ENCODE assay signal across 25 cellular contexts in the genomic region with DNA sequence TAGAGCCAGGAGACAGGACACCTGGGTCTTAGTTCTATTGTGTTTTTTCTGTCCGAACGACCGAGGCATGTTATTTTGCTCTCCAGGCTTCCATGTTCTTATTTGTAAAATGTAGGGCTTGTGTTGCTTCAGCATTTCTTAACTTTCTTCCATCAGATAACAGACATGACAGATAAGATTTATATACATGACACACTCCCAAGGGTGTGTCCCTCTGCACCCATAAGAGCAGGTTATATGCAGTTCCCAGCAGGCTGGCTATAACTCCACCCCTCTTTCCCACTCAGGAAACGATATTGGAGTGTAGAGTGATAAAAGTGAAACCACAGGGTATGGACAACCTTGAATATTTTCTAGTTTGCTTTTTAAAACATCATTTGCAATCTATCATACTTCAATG.
DNase-seq lines count a peak whose midpoint lies in the region; ATAC-seq and TF ChIP-seq lines count a peak whose summit lies in the region.
"Had no signal": no experiment of that assay in that cellular context is flagged by ENCODE, and none has a peak within 500 bp of the region (broad histone marks: within the 10 kb centered on the region; RNA-seq: fewer than 3 reads in every experiment).

No MANE protein-coding gene starts in this region.

- intact Hi-C loops in PC-3 (cut with micrococcal nuclease): no loop called here
- intact Hi-C loops in mucosa of descending colon (cut with DNase I, micrococcal nuclease): no loop called here

- no peak for TF ChIP-seq EP300 in SK-N-SH (IDR thresholded peaks at IDR 0.05; ENCODE audit: borderline replicate concordance in 1 of 2, low read depth in 1 of 2, low read length in 1 of 2)

- H3K4me2 ChIP-seq in PC-3 (ENCODE audit: low read length) (0 out of 2 replicates have a peak overlapping the region, but pooled peaks have one; percentile 18), SK-N-SH (no peak overlapping the region)
- H3K4me2 ChIP-seq: A549 had no signal

- no peaks in the 10 kb centered on the region for H3K27me3 ChIP-seq in PC-3 (ENCODE audit: low read length)
- H3K27me3 ChIP-seq in endodermal cell (ENCODE audit: control insufficient read depth, insufficient read depth, low read length, poor library complexity, severe bottlenecking): no peaks in the 10 kb centered on the region
- peaks cover 7% of the 10 kb centered on the region; the same call in 1 of the 2 replicates for H3K27me3 ChIP-seq in SK-N-SH (ENCODE audit: insufficient read depth)
- H3K27me3 ChIP-seq: heart right ventricle had no signal

- H3K79me2 ChIP-seq in PC-3 (ENCODE audit: low read length) (no peaks in the 10 kb centered on the region), SK-N-SH (ENCODE audit: insufficient read depth) (no peaks in the 10 kb centered on the region)

- CTCF ChIA-PET in PC-3 (lab: Charles Lee): no interaction called here
- CTCF ChIA-PET in SK-N-SH (lab: Yijun Ruan, JAX): no interaction called here

- TF ChIP-seq RAD21 in SK-N-SH (IDR thresholded peaks at IDR 0.05; ENCODE audit: low read length): no peak

- H3F3A ChIP-seq in PC-3 (ENCODE audit: low read length, unreplicated experiment) (no peaks in the 10 kb centered on the region), SK-N-SH (replicated peaks; ENCODE audit: insufficient read depth) (no peaks in the 10 kb centered on the region)

- no TSS peak for BruUV-seq in PC-3 (replicated peaks; lab: Mats Ljungman, UMichigan)

- H3K4me3 Mint-ChIP-seq in endodermal cell: no peak overlapping the region
- H3K4me3 Mint-ChIP-seq: CD8-positive, alpha-beta T cell; stimulated activated memory B cell treated with anti-CD40 and anti-IgM and Interleukin-4, amounts not matched to agents 10 μg/mL and 1 μg/mL and 100 μg/mL, for 72 hours had no signal

- H3K36me3 Mint-ChIP-seq in endodermal cell (ENCODE audit: low read depth): peaks cover 17% of the 10 kb centered on the region
- H3K36me3 Mint-ChIP-seq: CD8-positive, alpha-beta T cell; stimulated activated memory B cell treated with anti-CD40 and anti-IgM and Interleukin-4, amounts not matched to agents 10 μg/mL and 1 μg/mL and 100 μg/mL, for 72 hours had no signal

- H3K27ac ChIP-seq in PC-3 (ENCODE audit: low read length): no peak overlapping the region
- no peak overlapping the region for H3K27ac ChIP-seq in endodermal cell (ENCODE audit: low read depth, low read length)
- no peak overlapping the region for H3K27ac ChIP-seq in SK-N-SH (ENCODE audit: low read depth in 2 of 2, low read length in 1 of 2)
- H3K27ac ChIP-seq: A549, heart right ventricle had no signal

- H3K9me2 ChIP-seq in PC-3 (replicated peaks; ENCODE audit: low read length) (no peaks in the 10 kb centered on the region), SK-N-SH (no peaks in the 10 kb centered on the region)

- TF ChIP-seq CTCF in PC-3 (conservative IDR thresholded peaks at IDR 0.05; ENCODE audit: low read depth, low read length) (no peak), endodermal cell (conservative IDR thresholded peaks at IDR 0.05) (no peak), mucosa of descending colon (IDR thresholded peaks at IDR 0.05) (no peak), SK-N-SH (IDR thresholded peaks at IDR 0.05) (no peak)

- no peaks in the 10 kb centered on the region for H3K36me3 ChIP-seq in PC-3 (ENCODE audit: low read depth, low read length)
- H3K36me3 ChIP-seq in endodermal cell (ENCODE audit: control insufficient read depth, insufficient read depth, low read length): no peaks in the 10 kb centered on the region
- no peaks in the 10 kb centered on the region for H3K36me3 ChIP-seq in mucosa of descending colon (ENCODE audit: low read depth)
- H3K36me3 ChIP-seq in SK-N-SH (replicated peaks in 1 of 2; ENCODE audit: control insufficient read depth in 1 of 2, insufficient read depth in 2 of 2, low read length in 1 of 2): no peaks in the 10 kb centered on the region
- H3K36me3 ChIP-seq: heart right ventricle had no signal

- H3K9ac ChIP-seq in PC-3 (ENCODE audit: low read length) (no peak overlapping the region), endodermal cell (ENCODE audit: extremely low read depth, low read length, poor library complexity, severe bottlenecking) (no peak overlapping the region), SK-N-SH (no peak overlapping the region)

- no peak overlapping the region for H3K27ac Mint-ChIP-seq in endodermal cell
- H3K27ac Mint-ChIP-seq: CD8-positive, alpha-beta T cell; stimulated activated memory B cell treated with anti-CD40 and anti-IgM and Interleukin-4, amounts not matched to agents 10 μg/mL and 1 μg/mL and 100 μg/mL, for 72 hours had no signal

- ATAC-seq in PC-3 (peak; percentile 76), mucosa of descending colon (peak; percentile 92)
- ATAC-seq: A549; CD8-positive, alpha-beta T cell; heart right ventricle; sciatic nerve; stimulated activated memory B cell treated with anti-CD40 and anti-IgM and Interleukin-4, amounts not matched to agents 10 μg/mL and 1 μg/mL and 100 μg/mL, for 72 hours had no signal

- H3K27me3 Mint-ChIP-seq in endodermal cell (ENCODE audit: insufficient read depth): peaks cover 2% of the 10 kb centered on the region

- H3K9me3 ChIP-seq in PC-3 (ENCODE audit: low read length) (no peaks in the 10 kb centered on the region), endodermal cell (ENCODE audit: control insufficient read depth, low read length) (no peaks in the 10 kb centered on the region), mucosa of descending colon (no peaks in the 10 kb centered on the region), SK-N-SH (no peaks in the 10 kb centered on the region)
- H3K9me3 ChIP-seq: A549, heart right ventricle had no signal

- H4K20me1 ChIP-seq in PC-3 (ENCODE audit: low read length) (no peaks in the 10 kb centered on the region), SK-N-SH (ENCODE audit: insufficient read depth) (no peaks in the 10 kb centered on the region)

- no peak overlapping the region for H2AFZ ChIP-seq in PC-3 (ENCODE audit: low read length)
- H2AFZ ChIP-seq in SK-N-SH (ENCODE audit: low read depth): no peak overlapping the region

- H3K9me3 Mint-ChIP-seq in endodermal cell: peaks cover 3% of the 10 kb centered on the region
- H3K9me3 Mint-ChIP-seq: CD8-positive, alpha-beta T cell; stimulated activated memory B cell treated with anti-CD40 and anti-IgM and Interleukin-4, amounts not matched to agents 10 μg/mL and 1 μg/mL and 100 μg/mL, for 72 hours had no signal

- POLR2A ChIA-PET in PC-3 (lab: Charles Lee; ENCODE audit: unreplicated experiment) (no interaction called here), SK-N-SH (lab: Yijun Ruan, JAX) (no interaction called here)

- H3K4me1 Mint-ChIP-seq in endodermal cell: peaks cover 17% of the 10 kb centered on the region
- H3K4me1 Mint-ChIP-seq: stimulated activated memory B cell treated with anti-CD40 and anti-IgM and Interleukin-4, amounts not matched to agents 10 μg/mL and 1 μg/mL and 100 μg/mL, for 72 hours had no signal

- H3K4me1 ChIP-seq in PC-3 (ENCODE audit: insufficient read depth, low read length) (peaks cover 17% of the 10 kb centered on the region), endodermal cell (ENCODE audit: control insufficient read depth, insufficient read depth, low read length) (peaks cover 20% of the 10 kb centered on the region), mucosa of descending colon (ENCODE audit: low read depth) (peaks cover 12% of the 10 kb centered on the region), SK-N-SH (ENCODE audit: control insufficient read depth in 1 of 2, insufficient read depth in 2 of 2, low read depth in 1 of 2, low read length in 1 of 2) (no peaks in the 10 kb centered on the region)
- H3K4me1 ChIP-seq: heart right ventricle had no signal

- WGBS in endodermal cell (ENCODE audit: insufficient coverage in 1 of 2, insufficient read length in 1 of 2), 2 experiments: 90% methylated on average over 3 of the region's 4 CpGs; no CpG with 5 or more reads in 1 of the 2 experiments
- 69% methylated on average over 4 of the region's 4 CpGs for WGBS in SK-N-SH (ENCODE audit: low lambda C conversion rate)

- peak; percentile 77 for DNase-seq in A172 (ENCODE audit: low spot score)
- DNase-seq in PC-3: peak; percentile 46
- peak; percentile 17 for DNase-seq in endodermal cell
- peak in 1 of 3 donors; percentile 72 for DNase-seq in mucosa of descending colon
- DNase-seq in SK-N-DZ (ENCODE audit: low spot score): no peak
- DNase-seq in COR-L47 (lab: John Stamatoyannopoulos, UW): no peak
- DNase-seq in SK-N-SH: no peak
- no peak for DNase-seq in NCI-H748 (lab: John Stamatoyannopoulos, UW; ENCODE audit: unreplicated experiment)
- DNase-seq: activated CD4-positive, alpha-beta T cell treated with anti-CD3 and anti-CD28 coated beads for 4 hours; activated CD8-positive, alpha-beta memory T cell treated with anti-CD3 and anti-CD28 coated beads for 24 hours; activated naive CD4-positive, alpha-beta T cell; activated T-cell treated with anti-CD3 and anti-CD28 coated beads, Interleukin-2, amount 50 U/mL, for 48 hours; AML-193; CD8-positive, alpha-beta T cell; cerebellar nuclear complex; heart right ventricle; mesendoderm; NCI-H1436; NCI-H2107; NCI-H446; posterior cingulate gyrus; stimulated activated CD4-positive, alpha-beta T cell treated with anti-CD3 and anti-CD28 coated beads, Interleukin-4, amount 100 ng/mL, for 4 hours had no signal

- H3K4me3 ChIP-seq in PC-3 (ENCODE audit: low read length) (no peak overlapping the region), endodermal cell (ENCODE audit: low read length) (no peak overlapping the region), mucosa of descending colon (no peak overlapping the region), SK-N-SH (ENCODE audit: low read depth in 2 of 2, low read length in 1 of 2) (no peak overlapping the region)
- H3K4me3 ChIP-seq: A549, heart right ventricle had no signal

TF ChIP-seq in SK-N-SH, 30 proteins besides CTCF, POLR2A, EP300 and RAD21 (continues in another document):
- no peak for TF ChIP-seq FOXM1 (IDR thresholded peaks at IDR 0.05; ENCODE audit: low read depth)
- TF ChIP-seq, protein P1, sequence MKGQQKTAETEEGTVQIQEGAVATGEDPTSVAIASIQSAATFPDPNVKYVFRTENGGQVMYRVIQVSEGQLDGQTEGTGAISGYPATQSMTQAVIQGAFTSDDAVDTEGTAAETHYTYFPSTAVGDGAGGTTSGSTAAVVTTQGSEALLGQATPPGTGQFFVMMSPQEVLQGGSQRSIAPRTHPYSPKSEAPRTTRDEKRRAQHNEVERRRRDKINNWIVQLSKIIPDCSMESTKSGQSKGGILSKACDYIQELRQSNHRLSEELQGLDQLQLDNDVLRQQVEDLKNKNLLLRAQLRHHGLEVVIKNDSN (IDR thresholded peaks at IDR 0.05; ENCODE audit: borderline replicate concordance, low read depth): no peak

Comparison
In these comparisons a context has a peak if more than half of its experiments do, and no peak if none do; other contexts are left out.
1. DNase-seq: peak in A172 (single experiment), PC-3 (single experiment) and endodermal cell (single experiment); none in SK-N-DZ (single experiment), COR-L47 (single experiment), SK-N-SH (single experiment) and NCI-H748 (single experiment).